Comparison of ENCODE assay signal across 2 cellular contexts in the genomic region with DNA sequence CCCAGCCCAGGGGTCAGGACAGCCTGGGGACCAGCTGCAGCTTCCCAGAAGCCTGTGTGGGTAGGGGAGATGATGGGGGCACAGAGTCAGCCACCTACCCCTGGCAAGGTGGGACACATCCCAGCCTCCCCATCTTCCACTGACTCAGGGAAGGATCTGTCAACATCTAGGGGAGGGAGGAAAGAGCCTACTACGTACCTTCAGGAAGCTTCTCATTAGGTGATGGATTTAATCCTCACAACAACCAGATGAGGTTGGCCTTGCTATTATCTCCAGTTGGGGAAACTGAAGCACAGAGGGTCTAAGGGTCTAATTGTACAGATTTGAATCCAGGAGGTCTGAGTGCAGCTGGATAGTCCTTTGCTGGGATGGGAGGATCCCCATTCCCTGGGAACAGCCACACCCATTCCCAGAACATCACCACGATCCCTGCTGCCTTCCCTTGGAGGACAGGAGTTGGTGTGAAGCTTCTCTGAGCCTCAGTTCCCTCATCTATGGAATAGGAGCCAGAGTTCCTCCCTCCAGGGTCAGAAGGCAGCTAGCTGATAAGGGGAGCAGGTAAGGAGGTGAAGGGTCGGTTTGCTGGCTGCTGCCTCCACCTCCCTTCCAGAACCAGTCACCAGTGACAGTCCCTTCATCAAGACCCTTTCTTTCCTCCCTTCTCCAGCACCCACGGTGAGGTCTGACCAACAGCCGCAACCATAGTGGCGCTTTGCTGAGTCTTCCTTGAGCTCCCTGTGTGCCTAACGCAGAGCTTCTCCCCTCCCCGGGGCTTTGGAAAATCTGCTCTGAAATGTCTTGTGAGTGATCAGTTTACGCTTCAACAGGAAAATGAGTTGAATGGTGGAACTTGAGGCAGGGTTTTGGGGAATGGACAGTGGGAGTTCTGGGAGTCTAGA.
A peak's percentile ranks its signal among the peaks of the same experiment; 100 is the strongest.
TF ChIP-seq lines count a peak whose summit lies in the region.

No MANE protein-coding gene starts in this region.

TF ChIP-seq in HEK293, 187 proteins besides CTCF, POLR2A, EP300 and RAD21:
- TF ChIP-seq, protein P1, sequence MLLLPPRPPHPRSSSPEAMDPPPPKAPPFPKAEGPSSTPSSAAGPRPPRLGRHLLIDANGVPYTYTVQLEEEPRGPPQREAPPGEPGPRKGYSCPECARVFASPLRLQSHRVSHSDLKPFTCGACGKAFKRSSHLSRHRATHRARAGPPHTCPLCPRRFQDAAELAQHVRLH (tag by site-specific recombination; IDR thresholded peaks at IDR 0.05): no peak
- TF ChIP-seq ZNF670 (tag by site-specific recombination; IDR thresholded peaks at IDR 0.05; ENCODE audit: low read depth) (no peak), ZNF174 (tag by site-specific recombination; IDR thresholded peaks at IDR 0.05) (no peak), ZNF121 (tag by site-specific recombination; IDR thresholded peaks at IDR 0.05) (0 out of 2 replicates have a peak, but pooled peaks have one; percentile 27), FEZF1 (tag by site-specific recombination; IDR thresholded peaks at IDR 0.05) (no peak), ZNF341 (tag by site-specific recombination; IDR thresholded peaks at IDR 0.05; ENCODE audit: low read depth) (peak; percentile 64), INSM2 (tag by site-specific recombination; IDR thresholded peaks at IDR 0.05) (no peak), ZNF2 (tag by site-specific recombination; IDR thresholded peaks at IDR 0.05) (no peak), KLF1 (tag by site-specific recombination; IDR thresholded peaks at IDR 0.05) (peak; percentile 48; the same call in 1 of the 2 replicates), ZNF76 (tag by site-specific recombination; IDR thresholded peaks at IDR 0.05; ENCODE audit: borderline replicate concordance, low read depth) (no peak), ZBTB48 (tag by site-specific recombination; IDR thresholded peaks at IDR 0.05) (peak; percentile 59; the same call in 1 of the 2 replicates), TCF7L2 (IDR thresholded peaks at IDR 0.05; ENCODE audit: borderline replicate concordance, low read depth, low read length) (no peak)
- TF ChIP-seq, protein P2, sequence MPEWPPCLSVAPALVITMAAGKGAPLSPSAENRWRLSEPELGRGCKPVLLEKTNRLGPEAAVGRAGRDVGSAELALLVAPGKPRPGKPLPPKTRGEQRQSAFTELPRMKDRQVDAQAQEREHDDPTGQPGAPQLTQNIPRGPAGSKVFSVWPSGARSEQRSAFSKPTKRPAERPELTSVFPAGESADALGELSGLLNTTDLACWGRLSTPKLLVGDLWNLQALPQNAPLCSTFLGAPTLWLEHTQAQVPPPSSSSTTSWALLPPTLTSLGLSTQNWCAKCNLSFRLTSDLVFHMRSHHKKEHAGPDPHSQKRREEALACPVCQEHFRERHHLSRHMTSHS (tag by site-specific recombination; IDR thresholded peaks at IDR 0.05): no peak

TF ChIP-seq in K562, 482 proteins besides CTCF, POLR2A, EP300 and RAD21:
- TF ChIP-seq ZBTB33 (CRISPR knock-in tag; IDR thresholded peaks at IDR 0.05) (peak; percentile 80), JUN (IDR thresholded peaks at IDR 0.05; ENCODE audit: borderline replicate concordance, low read depth, low read length) (no peak), JUN (CRISPR knock-in tag; IDR thresholded peaks at IDR 0.05; ENCODE audit: borderline replicate concordance) (no peak), RCOR1 (IDR thresholded peaks at IDR 0.05; ENCODE audit: borderline replicate concordance in 1 of 2, low read depth in 2 of 2, low read length in 2 of 2) (no peak), L3MBTL2 (IDR thresholded peaks at IDR 0.05) (no peak), ZNF445 (CRISPR knock-in tag; IDR thresholded peaks at IDR 0.05; ENCODE audit: low read depth) (no peak), ZKSCAN1 (IDR thresholded peaks at IDR 0.05; ENCODE audit: low read depth, low read length) (peak; percentile 80), ZNF121 (CRISPR knock-in tag; conservative IDR thresholded peaks at IDR 0.05) (peak; percentile 63; the same call in 1 of the 2 replicates)
